Comparison of ENCODE assay signal across 8 cellular contexts in the genomic region with DNA sequence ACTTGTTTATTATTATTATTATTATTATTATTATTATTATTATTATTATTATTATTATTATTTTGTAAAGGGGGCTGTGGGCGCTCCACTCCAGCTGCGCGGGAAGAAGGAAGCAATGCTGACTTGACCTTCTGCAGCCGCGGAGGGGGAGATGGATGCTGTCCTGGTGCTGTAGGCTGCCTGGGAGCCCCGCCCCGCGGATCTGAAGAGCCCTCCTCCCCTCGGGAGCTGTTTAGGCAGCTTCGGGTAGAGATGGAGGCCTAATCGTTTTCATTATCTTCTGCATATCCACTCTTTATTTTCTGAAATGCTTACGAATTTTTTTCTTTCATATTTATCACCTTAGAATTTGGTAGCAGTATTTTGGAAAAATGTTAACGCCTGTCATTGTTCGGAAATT.
A peak's percentile ranks its signal among the peaks of the same experiment; 100 is the strongest.
DNase-seq lines count a peak whose midpoint lies in the region; ATAC-seq and TF ChIP-seq lines count a peak whose summit lies in the region.

No MANE protein-coding gene starts in this region.

- H3K4me3 Mint-ChIP-seq in HFFc6 = peak overlapping the region; percentile 68

- no peaks in the 10 kb centered on the region for H3K27me3 ChIP-seq in breast epithelium

- H3K4me3 ChIP-seq in breast epithelium (no peak overlapping the region), skin epidermis (no peak overlapping the region)

- H3K4me1 ChIP-seq in breast epithelium = no peaks in the 10 kb centered on the region

- intact Hi-C loops in breast epithelium (cut with DNase I; ENCODE audit: low total_unique reads) = no loop called here

- no peak for ATAC-seq in GM18519 (IDR thresholded peaks at IDR 0.05; ENCODE audit: low FRiP score, unreplicated experiment)
- ATAC-seq in HG03045 (IDR thresholded peaks at IDR 0.05; ENCODE audit: unreplicated experiment) = no peak

- DNase-seq in HFFc6 (no peak), breast epithelium (ENCODE audit: low spot score in 2 of 2) (no peak), kidney glomerular epithelial cell (lab: John Stamatoyannopoulos, UW) (peak; percentile 80), erythroblast (lab: John Stamatoyannopoulos, UW) (no peak), globus pallidus (ENCODE audit: low spot score) (no peak)

- TF ChIP-seq CTCF in HFFc6 (IDR thresholded peaks at IDR 0.05) (no peak), breast epithelium (IDR thresholded peaks at IDR 0.05) (no peak)

- H3K9me3 Mint-ChIP-seq in HFFc6 = no peaks in the 10 kb centered on the region

- peaks cover 64% of the 10 kb centered on the region for H3K4me1 Mint-ChIP-seq in HFFc6 (ENCODE audit: low read depth)

- H3K36me3 ChIP-seq in breast epithelium = no peaks in the 10 kb centered on the region

- peak overlapping the region; percentile 83 to 86 for H3K27ac ChIP-seq in breast epithelium
- peak overlapping the region in 12 of 21 experiments; percentile 43 to 92 (median 76) for H3K27ac ChIP-seq in skin epidermis

- H3K36me3 Mint-ChIP-seq in HFFc6 (ENCODE audit: low read depth) = peaks cover 6% of the 10 kb centered on the region

- no peaks in the 10 kb centered on the region for H3K9me3 ChIP-seq in breast epithelium

- TF ChIP-seq POLR2A in breast epithelium (IDR thresholded peaks at IDR 0.05) = no peak
- no peak for TF ChIP-seq POLR2A in erythroblast (IDR thresholded peaks at IDR 0.05; ENCODE audit: low read length)

- peak overlapping the region; percentile 95 for H3K27ac Mint-ChIP-seq in HFFc6

- H3K27me3 Mint-ChIP-seq in HFFc6 (ENCODE audit: insufficient read depth) = peaks cover 2% of the 10 kb centered on the region; the same call in 1 of the 2 replicates
